In genomic region chr20:34604980-34605788, GRCh38 we compare ENCODE assay signal across 13 cellular contexts. TPM values are rescaled to one million over a fixed set of nuclear protein-coding genes. Genes with fewer than 3 reads are reported as not detected.
A peak's percentile ranks its signal among the peaks of the same experiment; 100 is the strongest.
DNase-seq lines count a peak whose midpoint lies in the region; ATAC-seq, FAIRE-seq and TF ChIP-seq lines count a peak whose summit lies in the region.
"Had no signal": no experiment of that assay in that cellular context is flagged by ENCODE, and none has a peak within 500 bp of the region (broad histone marks: within the 10 kb centered on the region; RNA-seq: fewer than 3 reads in every experiment).

No MANE protein-coding gene starts in this region.

- peak overlapping the region in 1 of 2 donors; percentile 23 for H3K9ac ChIP-seq in kidney (ENCODE audit: low read length in 2 of 2)

- 44 to 55% methylated on average over 8 of the region's 8 CpGs for WGBS in tibial nerve, 2 donors

- H3K27ac ChIP-seq in brain microvascular endothelial cell = no peak overlapping the region
- peak overlapping the region; percentile 23 to 69 for H3K27ac ChIP-seq in kidney (ENCODE audit: low read depth in 2 of 2, low read length in 2 of 2)
- peak overlapping the region in 3 of 4 donors; percentile 15 to 70 (median 31) for H3K27ac ChIP-seq in tibial nerve
- H3K27ac ChIP-seq: 22Rv1 had no signal

- no peak for TF ChIP-seq POLR2A in tibial nerve (IDR thresholded peaks at IDR 0.05)

- in situ Hi-C loops in brain microvascular endothelial cell (cut with HindIII; ENCODE audit: low pct_ligation_motif_present, low sequenced_read_pairs) = no loop called here

- H3K36me3 ChIP-seq in brain microvascular endothelial cell (replicated peaks) (no peaks in the 10 kb centered on the region), kidney (ENCODE audit: control insufficient read depth in 1 of 2, insufficient read depth in 2 of 2, low read length in 2 of 2) (no peaks in the 10 kb centered on the region), tibial nerve (peaks cover 0 to 18% (median 0%) of the 10 kb centered on the region in 3 donors)

- H3K4me3 ChIP-seq in brain microvascular endothelial cell (ENCODE audit: low read depth, low read length) = no peak overlapping the region
- H3K4me3 ChIP-seq in kidney (ENCODE audit: low read length in 2 of 2) = peak overlapping the region in 1 of 2 donors; percentile 45
- H3K4me3 ChIP-seq in tibial nerve = no peak overlapping the region
- H3K4me3 ChIP-seq: smooth muscle cell had no signal

- intact Hi-C loops in kidney (cut with DNase I) = no loop called here

- TF ChIP-seq EP300 in tibial nerve (IDR thresholded peaks at IDR 0.05) = no peak

- no peaks in the 10 kb centered on the region for H3K9me3 ChIP-seq in kidney (ENCODE audit: control insufficient read depth in 1 of 2, low read length in 2 of 2)
- no peaks in the 10 kb centered on the region for H3K9me3 ChIP-seq in tibial nerve

- no peak for TF ChIP-seq CTCF in brain microvascular endothelial cell (IDR thresholded peaks at IDR 0.05; ENCODE audit: low read depth, low read length, missing control alignments)
- TF ChIP-seq CTCF in kidney (IDR thresholded peaks at IDR 0.05; ENCODE audit: borderline replicate concordance, extremely low read depth, insufficient read depth) = no peak
- TF ChIP-seq CTCF in tibial nerve (IDR thresholded peaks at IDR 0.05) = no peak

- H3K4me1 ChIP-seq in kidney (ENCODE audit: control insufficient read depth in 1 of 2, insufficient read depth in 1 of 2, low read depth in 1 of 2, low read length in 2 of 2) (peaks cover 7 to 9% of the 10 kb centered on the region in 2 donors), tibial nerve (peaks cover 0 to 20% (median 2%) of the 10 kb centered on the region in 4 donors)

- no peak for FAIRE-seq in kidney (lab: Jason Lieb, UNC)
- no peak for FAIRE-seq in GM19239 (lab: Jason Lieb, UNC)

- DNase-seq in NCI-H82 (lab: John Stamatoyannopoulos, UW) = peak; percentile 40
- no peak for DNase-seq in NCI-H82 treated with DMSO at 0.1 percent for 48 hours (lab: John Stamatoyannopoulos, UW; ENCODE audit: unreplicated experiment)
- peak; percentile 47 for DNase-seq in brain microvascular endothelial cell
- no peak for DNase-seq in kidney
- no peak for DNase-seq in tibial nerve (ENCODE audit: low spot score in 2 of 2)
- DNase-seq in GM19239 (ENCODE audit: insufficient read length, low spot score) = no peak
- DNase-seq: activated CD4-positive, alpha-beta T cell treated with anti-CD3 and anti-CD28 coated beads, Interleukin-2, amount 50 U/mL, for 1 hour; activated naive CD4-positive, alpha-beta T cell treated with anti-CD3 and anti-CD28 coated beads, Interleukin-2, amount 50 U/mL, for 16 hours; NCI-H1048 had no signal

- H3K27me3 ChIP-seq in brain microvascular endothelial cell (replicated peaks) (no peaks in the 10 kb centered on the region), tibial nerve (no peaks in the 10 kb centered on the region)

- no peak for ATAC-seq in HG02623 (IDR thresholded peaks at IDR 0.05; ENCODE audit: unreplicated experiment)
- no peak for ATAC-seq in HG02840 (IDR thresholded peaks at IDR 0.05; ENCODE audit: low FRiP score, unreplicated experiment)

RNA-seq across cellular contexts. Expression of gene MAP1LC3A, which starts 46.7 kb away (rescaled TPM):
- total RNA-seq in kidney = 42.5 TPM
- polyA plus RNA-seq in kidney (ENCODE audit: insufficient read depth, low read depth, low replicate concordance) = 153 TPM
- 100 to 1,000 TPM in 2 of 4 donors, 10 to 100 TPM in 2; 62.4 to 139 (median 106) TPM for total RNA-seq in tibial nerve

Comparison
In these comparisons a context has a peak if more than half of its experiments do, and no peak if none do; other contexts are left out.
1. DNase-seq: peak in NCI-H82 (single experiment) and brain microvascular endothelial cell (single experiment); none in NCI-H82 treated with DMSO at 0.1 percent for 48 hours (single experiment), kidney (single experiment), tibial nerve (0 of 2) and GM19239 (single experiment).